In the genomic region with DNA sequence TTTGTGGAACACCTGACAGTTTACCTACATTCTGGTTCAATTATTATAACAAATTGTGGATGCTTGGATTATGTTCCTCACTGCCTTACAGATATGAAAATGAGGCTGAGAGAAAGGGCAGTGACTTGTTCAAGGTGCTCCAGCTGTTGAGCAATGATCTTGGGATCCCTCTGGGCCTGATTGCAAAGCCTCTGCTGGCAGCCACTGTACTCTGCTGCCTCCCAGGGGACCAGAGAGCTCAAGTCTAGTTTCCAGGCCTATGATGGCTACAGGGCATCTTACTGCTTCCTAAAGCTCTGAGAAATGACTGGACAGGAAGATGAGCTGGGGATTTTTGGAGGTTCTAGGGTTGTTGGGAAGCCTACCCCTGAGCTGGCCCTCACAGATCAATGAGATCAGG, we compare ENCODE assay signal across 7 cellular contexts. TPM values are rescaled to one million over a fixed set of nuclear protein-coding genes. Genes with fewer than 3 reads are reported as not detected.
DNase-seq lines count a peak whose midpoint lies in the region; ATAC-seq, FAIRE-seq and TF ChIP-seq lines count a peak whose summit lies in the region.

No MANE protein-coding gene starts in this region.

- H3K4me3 ChIP-seq in Karpas-422 (ENCODE audit: low read length) (no peak overlapping the region), astrocyte (ENCODE audit: insufficient read depth, low read depth, low read length) (no peak overlapping the region), tibial nerve (no peak overlapping the region)

- no peak for TF ChIP-seq EP300 in tibial nerve (IDR thresholded peaks at IDR 0.05)

- H2AFZ ChIP-seq in Karpas-422 (ENCODE audit: low read length) (no peak overlapping the region), astrocyte (ENCODE audit: low read depth, low read length) (no peak overlapping the region)

- H3K9me3 Mint-ChIP-seq in astrocyte (ENCODE audit: unreplicated experiment): peaks cover 4% of the 10 kb centered on the region

- DNase-seq in GM13976 (ENCODE audit: low spot score): peak; percentile 49
- peak; percentile 84 for DNase-seq in Karpas-422
- DNase-seq in astrocyte (ENCODE audit: low read depth): no peak
- no peak for DNase-seq in tibial nerve (ENCODE audit: low spot score in 2 of 2)
- DNase-seq in nucleus accumbens (lab: John Stamatoyannopoulos, UW): no peak
- DNase-seq in NCI-H1105 (lab: John Stamatoyannopoulos, UW): no peak

- H3K79me2 ChIP-seq in Karpas-422 (ENCODE audit: low read length) (no peaks in the 10 kb centered on the region), astrocyte (ENCODE audit: insufficient read depth, low read length) (peaks cover 3% of the 10 kb centered on the region)

- H3K27ac ChIP-seq in Karpas-422 (ENCODE audit: low read length): no peak overlapping the region
- H3K27ac ChIP-seq in astrocyte (ENCODE audit: low read depth, low read length): no peak overlapping the region
- H3K27ac ChIP-seq in tibial nerve: no peak overlapping the region

- in situ Hi-C loops in GM13976 (cut with MboI; ENCODE audit: low sequenced_read_pairs, unreplicated experiment): loop anchor here (25.0 kb wide), 1 partner anchor 604 kb away; no protein-coding TSS in a partner anchor

- peaks cover 21% of the 10 kb centered on the region for H3K4me1 Mint-ChIP-seq in astrocyte (ENCODE audit: low read depth, unreplicated experiment)

- H3K4me3 Mint-ChIP-seq in astrocyte (ENCODE audit: unreplicated experiment): no peak overlapping the region

- H3K27me3 ChIP-seq in Karpas-422 (ENCODE audit: low read length): no peaks in the 10 kb centered on the region
- H3K27me3 ChIP-seq in astrocyte (ENCODE audit: insufficient read depth, low read length): no peaks in the 10 kb centered on the region
- no peaks in the 10 kb centered on the region for H3K27me3 ChIP-seq in tibial nerve

- H3K36me3 ChIP-seq in Karpas-422 (ENCODE audit: insufficient read depth, low read length) (no peaks in the 10 kb centered on the region), astrocyte (ENCODE audit: insufficient read depth, low read length) (no peaks in the 10 kb centered on the region), tibial nerve (no peaks in the 10 kb centered on the region)

- H3K9me3 ChIP-seq in Karpas-422 (ENCODE audit: low read length) (no peaks in the 10 kb centered on the region), astrocyte (ENCODE audit: insufficient read depth, low read depth, low read length) (no peaks in the 10 kb centered on the region), tibial nerve (no peaks in the 10 kb centered on the region)

- H3K27ac Mint-ChIP-seq in astrocyte (ENCODE audit: unreplicated experiment): no peak overlapping the region

- peaks cover 34% of the 10 kb centered on the region for H3K4me1 ChIP-seq in Karpas-422 (ENCODE audit: low read length)
- H3K4me1 ChIP-seq in astrocyte (ENCODE audit: insufficient read depth, low read length): peaks cover 27% of the 10 kb centered on the region
- peaks cover 0 to 16% (median 1%) of the 10 kb centered on the region in 4 donors for H3K4me1 ChIP-seq in tibial nerve

- H4K20me1 ChIP-seq in Karpas-422 (ENCODE audit: insufficient read depth, low read depth, low read length) (no peaks in the 10 kb centered on the region), astrocyte (ENCODE audit: insufficient read depth, low read length) (no peaks in the 10 kb centered on the region)

- TF ChIP-seq CTCF in GM13976 (IDR thresholded peaks at IDR 0.05; ENCODE audit: borderline replicate concordance, control extremely low read depth, extremely low read depth, insufficient read depth, missing control alignments) (peak; percentile 39), astrocyte (IDR thresholded peaks at IDR 0.05; ENCODE audit: insufficient read depth, low read depth, low read length) (peak; percentile 15), tibial nerve (IDR thresholded peaks at IDR 0.05) (peak in 3 of 5 experiments; percentile 10 to 13 (median 12))

- FAIRE-seq in astrocyte (lab: Jason Lieb, UNC): no peak

- peaks cover 12% of the 10 kb centered on the region for H3K27me3 Mint-ChIP-seq in astrocyte (ENCODE audit: low read depth, unreplicated experiment)

- H3K9me2 ChIP-seq in Karpas-422 (replicated peaks; ENCODE audit: insufficient read depth, low read length): no peaks in the 10 kb centered on the region

- H3K4me2 ChIP-seq in Karpas-422 (ENCODE audit: low read depth, low read length, poor library complexity, severe bottlenecking) (peak overlapping the region; percentile 13), astrocyte (ENCODE audit: low read length) (no peak overlapping the region)

- H3K36me3 Mint-ChIP-seq in astrocyte (ENCODE audit: low read depth, unreplicated experiment): no peaks in the 10 kb centered on the region

- H3K9ac ChIP-seq in Karpas-422 (ENCODE audit: low read length) (no peak overlapping the region), astrocyte (ENCODE audit: low read length) (no peak overlapping the region)

- no peak for TF ChIP-seq POLR2A in tibial nerve (IDR thresholded peaks at IDR 0.05)

- ATAC-seq in GM21619 (IDR thresholded peaks at IDR 0.05; ENCODE audit: unreplicated experiment): peak; percentile 69

RNA-seq across cellular contexts. Expression of a gene that starts 2.3 kb away (rescaled TPM):
- 0.22 TPM in 1 of 2 replicates, not detected in the other for total RNA-seq in Karpas-422 (2014; rRNA removed; shearing (Covaris generic); ENCODE audit: low replicate concordance)
- total RNA-seq in astrocyte (2.7 and 3.7 TPM in 2 replicates), tibial nerve (10 to 100 TPM; 36.9 to 71.7 (median 47.5) TPM)

Comparison
In these comparisons a context has a peak if more than half of its experiments do, and no peak if none do; other contexts are left out.
1. DNase-seq: peak in GM13976 (single experiment) and Karpas-422 (single experiment); none in astrocyte (single experiment), tibial nerve (0 of 2), nucleus accumbens (0 of 56) and NCI-H1105 (single experiment).
2. Peak in every context shown above with its lines, with median percentiles within 50 percentile points of each other: CTCF ChIP-seq.